9 cellular contexts compared by ENCODE assay signal in genomic region chr17:73401911-73402310, GRCh38.
DNase-seq lines count a peak whose midpoint lies in the region; ATAC-seq and TF ChIP-seq lines count a peak whose summit lies in the region.
"Had no signal": no experiment of that assay in that cellular context is flagged by ENCODE, and none has a peak within 500 bp of the region (broad histone marks: within the 10 kb centered on the region; RNA-seq: fewer than 3 reads in every experiment).

No MANE protein-coding gene starts in this region.

- WGBS in hepatocyte (ENCODE audit: low lambda C conversion rate, missing lambda C conversion rate) = 67% methylated on average over 17 of the region's 18 CpGs

- H3K79me2 ChIP-seq in hepatocyte = no peaks in the 10 kb centered on the region

- H3K4me3 ChIP-seq in hepatocyte = no peak overlapping the region

- H4K20me1 ChIP-seq in hepatocyte (ENCODE audit: insufficient read depth, poor library complexity, severe bottlenecking) = no peaks in the 10 kb centered on the region

- H3K4me2 ChIP-seq in hepatocyte = no peak overlapping the region

- DNase-seq in NCI-H82 (lab: John Stamatoyannopoulos, UW) (peak; percentile 15), NCI-H82 treated with DMSO at 0.1 percent for 48 hours (lab: John Stamatoyannopoulos, UW; ENCODE audit: unreplicated experiment) (no peak), SK-N-DZ (ENCODE audit: low spot score) (peak; percentile 92), foreskin keratinocyte (no peak), posterior cingulate gyrus (peak in 9 of 10 donors; percentile 25 to 93 (median 60)), hepatocyte (ENCODE audit: low spot score) (no peak)
- DNase-seq: trophoblast cell had no signal

- H3K27me3 ChIP-seq in foreskin keratinocyte (no peaks in the 10 kb centered on the region), hepatocyte (no peaks in the 10 kb centered on the region)

- ATAC-seq in foreskin keratinocyte = peak; percentile 17
- no peak for ATAC-seq in HG03520 (IDR thresholded peaks at IDR 0.05; ENCODE audit: unreplicated experiment)
- ATAC-seq in HG03045 (IDR thresholded peaks at IDR 0.05; ENCODE audit: unreplicated experiment) = no peak

- no peaks in the 10 kb centered on the region for H3K36me3 ChIP-seq in hepatocyte (replicated peaks; ENCODE audit: insufficient read depth, low read depth)

- H3K9me2 ChIP-seq in hepatocyte (replicated peaks; ENCODE audit: insufficient read depth) = no peaks in the 10 kb centered on the region

- no peaks in the 10 kb centered on the region for H3K9me3 ChIP-seq in hepatocyte (ENCODE audit: low read depth)

- TF ChIP-seq CTCF in foreskin keratinocyte (conservative IDR thresholded peaks at IDR 0.05) = no peak
- TF ChIP-seq CTCF in hepatocyte (IDR thresholded peaks at IDR 0.05; ENCODE audit: poor library complexity) = no peak

- intact Hi-C loops in posterior cingulate gyrus (cut with DNase I) = no loop called here

- H2AFZ ChIP-seq in hepatocyte = no peak overlapping the region

- H3K4me1 ChIP-seq in foreskin keratinocyte = no peaks in the 10 kb centered on the region
- H3K4me1 ChIP-seq in hepatocyte (ENCODE audit: insufficient read depth) = no peaks in the 10 kb centered on the region

- H3K27ac ChIP-seq in foreskin keratinocyte (no peak overlapping the region), hepatocyte (no peak overlapping the region)

Comparison
In these comparisons a context has a peak if more than half of its experiments do, and no peak if none do; other contexts are left out.
1. DNase-seq: peak in NCI-H82 (single experiment), SK-N-DZ (single experiment) and posterior cingulate gyrus (9 of 10); none in NCI-H82 treated with DMSO at 0.1 percent for 48 hours (single experiment), foreskin keratinocyte (0 of 2) and hepatocyte (single experiment).